ENCODE assay signal across 13 cellular contexts in genomic region chr15:92614301-92614700, GRCh38.
"Had no signal": no experiment of that assay in that cellular context is flagged by ENCODE, and none has a peak within 500 bp of the region (broad histone marks: within the 10 kb centered on the region; RNA-seq: fewer than 3 reads in every experiment).

No MANE protein-coding gene starts in this region.

- ATAC-seq: activated naive CD8-positive, alpha-beta T cell treated with anti-CD3 and anti-CD28 coated beads, Interleukin-2, amount 50 U/mL, for 24 hours; naive thymus-derived CD4-positive, alpha-beta T cell; WTC11 had no signal

- H3K27me3 Mint-ChIP-seq: activated naive CD8-positive, alpha-beta T cell treated with anti-CD3 and anti-CD28 coated beads, Interleukin-2, amount 50 U/mL, for 24 hours; naive thymus-derived CD4-positive, alpha-beta T cell had no signal

- H3K36me3 Mint-ChIP-seq: naive thymus-derived CD4-positive, alpha-beta T cell; WTC11 had no signal

- H3K4me1 Mint-ChIP-seq: activated naive CD8-positive, alpha-beta T cell treated with anti-CD3 and anti-CD28 coated beads, Interleukin-2, amount 50 U/mL, for 24 hours; naive thymus-derived CD4-positive, alpha-beta T cell had no signal

- H3K9me3 ChIP-seq: ascending aorta had no signal

- H3K4me3 Mint-ChIP-seq: activated naive CD8-positive, alpha-beta T cell treated with anti-CD3 and anti-CD28 coated beads, Interleukin-2, amount 50 U/mL, for 24 hours; activated T-helper 1 cell treated with anti-CD3 and anti-CD28 coated beads, Interleukin-12 subunit alpha, Interleukin-12 subunit beta, Interleukin-2, Interleukin-4 antibody, amounts not matched to agents 30 ng/mL and 10 ng/mL and 1 ng/mL, durations not matched to agents 14 hours and 24 hours and 36 hours; naive thymus-derived CD4-positive, alpha-beta T cell; WTC11 had no signal

- H3K27ac Mint-ChIP-seq: activated naive CD8-positive, alpha-beta T cell treated with anti-CD3 and anti-CD28 coated beads, Interleukin-2, amount 50 U/mL, for 24 hours; activated T-helper 1 cell treated with anti-CD3 and anti-CD28 coated beads, Interleukin-12 subunit alpha, Interleukin-12 subunit beta, Interleukin-2, Interleukin-4 antibody, amounts not matched to agents 30 ng/mL and 10 ng/mL and 1 ng/mL, durations not matched to agents 14 hours and 24 hours and 36 hours; naive thymus-derived CD4-positive, alpha-beta T cell; WTC11 had no signal

- H3K36me3 ChIP-seq: ascending aorta, cardiac muscle cell had no signal

- H3K27ac ChIP-seq: ascending aorta, cardiac muscle cell, SK-N-MC had no signal

- DNase-seq: activated CD4-positive, alpha-beta T cell treated with anti-CD3 and anti-CD28 coated beads for 48 hours; activated naive CD4-positive, alpha-beta T cell; activated naive CD8-positive, alpha-beta T cell treated with anti-CD3 and anti-CD28 coated beads, Interleukin-2, amount 50 U/mL, for 24 hours; foreskin melanocyte; naive thymus-derived CD4-positive, alpha-beta T cell; nucleus accumbens; stimulated activated CD4-positive, alpha-beta T cell treated with anti-CD3 and anti-CD28 coated beads, Interleukin-2, amount 100 ng/mL, for 48 hours; stimulated activated CD8-positive, alpha-beta memory T cell treated with anti-CD3 and anti-CD28 coated beads, Interleukin-4, amount 100 ng/mL, for 48 hours had no signal

- H3K9me3 Mint-ChIP-seq: activated naive CD8-positive, alpha-beta T cell treated with anti-CD3 and anti-CD28 coated beads, Interleukin-2, amount 50 U/mL, for 24 hours; activated T-helper 1 cell treated with anti-CD3 and anti-CD28 coated beads, Interleukin-12 subunit alpha, Interleukin-12 subunit beta, Interleukin-2, Interleukin-4 antibody, amounts not matched to agents 30 ng/mL and 10 ng/mL and 1 ng/mL, durations not matched to agents 14 hours and 24 hours and 36 hours; naive thymus-derived CD4-positive, alpha-beta T cell; WTC11 had no signal

- H3K4me3 ChIP-seq: ascending aorta, cardiac muscle cell, SK-N-MC had no signal

- H3K27me3 ChIP-seq: ascending aorta, cardiac muscle cell had no signal
